In the genomic region with DNA sequence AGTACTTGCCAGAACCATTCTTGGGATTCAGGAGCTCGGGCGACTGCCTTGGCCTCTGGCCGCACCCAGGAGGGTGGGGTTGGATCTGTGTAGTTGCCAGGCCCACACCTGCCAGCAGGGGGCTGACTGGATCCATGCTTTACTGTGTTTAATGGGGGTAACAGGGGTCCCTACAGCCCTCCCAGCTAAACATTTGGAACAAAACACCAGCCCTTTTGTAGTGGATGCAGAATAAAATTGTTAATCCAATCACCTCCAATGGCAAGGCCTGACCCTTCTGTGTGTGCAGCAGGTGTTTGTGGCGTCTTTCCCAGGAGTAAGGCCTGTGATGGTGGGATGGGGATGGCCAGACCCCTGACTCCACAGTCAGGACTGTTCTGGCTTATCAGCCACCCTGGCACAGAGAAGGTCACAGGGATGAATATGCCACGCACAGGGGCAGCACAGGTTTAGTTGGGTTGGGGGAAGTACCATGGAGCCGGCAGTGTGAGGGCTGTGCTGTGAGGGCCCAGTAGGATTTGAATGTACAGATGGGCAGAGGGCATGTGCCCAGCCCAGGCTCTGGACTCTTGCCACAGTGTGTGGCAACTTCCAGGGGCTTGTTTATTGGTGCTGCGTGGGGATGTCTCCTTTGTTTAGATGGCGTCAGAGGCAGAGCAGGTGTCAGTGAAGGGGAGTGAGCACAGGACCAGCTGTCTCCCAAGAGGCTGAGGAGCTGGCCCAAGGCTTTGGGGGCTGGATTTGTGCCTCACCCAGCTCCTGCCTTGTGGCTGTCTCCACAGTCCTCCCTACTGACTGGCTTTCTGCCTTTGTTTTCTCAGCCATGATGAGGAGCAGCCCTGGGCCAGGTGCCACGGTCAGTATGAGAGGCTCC, we compare ENCODE assay signal across 8 cellular contexts. TPM values are rescaled to one million over a fixed set of nuclear protein-coding genes. Genes with fewer than 3 reads are reported as not detected.
DNase-seq lines count a peak whose midpoint lies in the region; ATAC-seq and TF ChIP-seq lines count a peak whose summit lies in the region.

No MANE protein-coding gene starts in this region.

- TF ChIP-seq CTCF in gastroesophageal sphincter (IDR thresholded peaks at IDR 0.05) (peak in 3 of 4 experiments; percentile 55 to 74 (median 65)), osteoblast (IDR thresholded peaks at IDR 0.05; ENCODE audit: extremely low read depth, low read depth, low read length) (peak; percentile 63)

- H3K36me3 ChIP-seq in gastroesophageal sphincter: peaks cover 0 to 86% of the 10 kb centered on the region in 2 donors
- peaks cover 74% of the 10 kb centered on the region for H3K36me3 ChIP-seq in osteoblast (ENCODE audit: insufficient read depth, low read length)

- intact Hi-C loops in activated CD4-positive, alpha-beta T cell treated with anti-CD3 and anti-CD28 coated beads for 36 hours (cut with DNase I, micrococcal nuclease): no loop called here

- POLR2A ChIA-PET in activated CD4-positive, alpha-beta T cell treated with anti-CD3 and anti-CD28 coated beads for 36 hours (lab: Charles Lee): interaction anchor here (0.6 to 2.2 kb wide), 3 partner anchors 10 to 18 kb away, joined by 5 to 10 read pairs (median 8); no protein-coding TSS in a partner anchor

- H3K4me1 ChIP-seq in gastroesophageal sphincter (peaks cover 0 to 53% (median 26%) of the 10 kb centered on the region in 3 donors), osteoblast (ENCODE audit: insufficient read depth, low read length) (no peaks in the 10 kb centered on the region)

- H3K4me3 ChIP-seq in gastroesophageal sphincter (no peak overlapping the region), osteoblast (ENCODE audit: insufficient read depth, low read length) (no peak overlapping the region)

- peaks cover 3% of the 10 kb centered on the region for H4K20me1 ChIP-seq in osteoblast (ENCODE audit: insufficient read depth, low read length)

- peak; percentile 66 for DNase-seq in activated CD4-positive, alpha-beta T cell treated with anti-CD3 and anti-CD28 coated beads for 36 hours
- DNase-seq in activated CD4-positive, alpha-beta T cell treated with anti-CD3 and anti-CD28 coated beads for 1 hour: no peak
- DNase-seq in NCI-H460 (ENCODE audit: extremely low read depth, low read depth) (peak; percentile 12), osteoblast (ENCODE audit: insufficient read length, low spot score, missing footprints) (peak; percentile 91)
- DNase-seq in activated naive CD4-positive, alpha-beta T cell treated with Interleukin-2 at 50 U/mL for 16 hours: peak; percentile 55

- peak; percentile 48 for ATAC-seq in activated CD4-positive, alpha-beta T cell treated with anti-CD3 and anti-CD28 coated beads for 36 hours
- ATAC-seq in gastroesophageal sphincter: peak; percentile 82
- no peak for ATAC-seq in GM19328 (IDR thresholded peaks at IDR 0.05; ENCODE audit: unreplicated experiment)
- ATAC-seq in GM21381 (IDR thresholded peaks at IDR 0.05; ENCODE audit: unreplicated experiment): no peak

- H3K9me3 Mint-ChIP-seq in activated CD4-positive, alpha-beta T cell treated with anti-CD3 and anti-CD28 coated beads for 36 hours (ENCODE audit: low read depth): no peaks in the 10 kb centered on the region

- no peak overlapping the region for H3K4me2 ChIP-seq in osteoblast (ENCODE audit: insufficient read depth, low read length)

- no peak overlapping the region for H2AFZ ChIP-seq in osteoblast (ENCODE audit: low read length)

- H3K27ac ChIP-seq in gastroesophageal sphincter: peak overlapping the region; percentile 37 to 89 (median 84)
- peak overlapping the region; percentile 30 for H3K27ac ChIP-seq in osteoblast (ENCODE audit: low read depth, low read length)

- CTCF ChIA-PET in activated CD4-positive, alpha-beta T cell treated with anti-CD3 and anti-CD28 coated beads for 36 hours (lab: Charles Lee): interaction anchor here (0.6 to 4.5 kb wide), 10 partner anchors 9 to 658 kb away, joined by 3 to 34 read pairs (median 4); partner anchors contain the start of gene GTPBP1

- H3K27me3 ChIP-seq in gastroesophageal sphincter (no peaks in the 10 kb centered on the region), osteoblast (ENCODE audit: insufficient read depth, low read length) (no peaks in the 10 kb centered on the region)

- H3K36me3 Mint-ChIP-seq in activated CD4-positive, alpha-beta T cell treated with anti-CD3 and anti-CD28 coated beads for 36 hours (ENCODE audit: low read depth): peaks cover 60% of the 10 kb centered on the region

- no peaks in the 10 kb centered on the region for H3K79me2 ChIP-seq in osteoblast (ENCODE audit: insufficient read depth, low read length)

- H3K9me3 ChIP-seq in gastroesophageal sphincter: no peaks in the 10 kb centered on the region
- H3K9me3 ChIP-seq in osteoblast (ENCODE audit: low read depth, low read length): no peaks in the 10 kb centered on the region

- no peak overlapping the region for H3K4me3 Mint-ChIP-seq in activated CD4-positive, alpha-beta T cell treated with anti-CD3 and anti-CD28 coated beads for 36 hours

- TF ChIP-seq EP300 in gastroesophageal sphincter (IDR thresholded peaks at IDR 0.05): no peak

- peaks cover 35% of the 10 kb centered on the region for H3K4me1 Mint-ChIP-seq in activated CD4-positive, alpha-beta T cell treated with anti-CD3 and anti-CD28 coated beads for 36 hours

- peak overlapping the region; percentile 73 for H3K27ac Mint-ChIP-seq in activated CD4-positive, alpha-beta T cell treated with anti-CD3 and anti-CD28 coated beads for 36 hours

- H3K27me3 Mint-ChIP-seq in activated CD4-positive, alpha-beta T cell treated with anti-CD3 and anti-CD28 coated beads for 36 hours: no peaks in the 10 kb centered on the region

- TF ChIP-seq POLR2A in gastroesophageal sphincter (IDR thresholded peaks at IDR 0.05): no peak

- WGBS in gastroesophageal sphincter (ENCODE audit: low coverage in 1 of 2), 2 donors: 7 to 19% methylated on average over 3 of the region's 9 CpGs

RNA-seq across cellular contexts. Expression of gene SUN2, which starts 22.2 kb away (rescaled TPM):
- 100 to 1,000 TPM in 1 of 2 experiments, 10 to 100 TPM in 1; 87.2 to 102 TPM for total RNA-seq in activated CD4-positive, alpha-beta T cell treated with anti-CD3 and anti-CD28 coated beads for 36 hours
- 15.6 and 18.5 TPM in 2 replicates for total RNA-seq in NCI-H460 (2014; rRNA removed; shearing (Covaris generic))
- polyA plus RNA-seq in NCI-H460 (2014; cell fraction: nucleus; rRNA removed): 30.4 and 42.0 TPM in 2 replicates
- total RNA-seq in gastroesophageal sphincter (100 to 1,000 TPM; 339 to 594 (median 409) TPM), osteoblast (95.2 and 105 TPM in 2 replicates)

RNA-seq across cellular contexts. Expression of gene GTPBP1, which starts 27.8 kb away (rescaled TPM):
- total RNA-seq in activated CD4-positive, alpha-beta T cell treated with anti-CD3 and anti-CD28 coated beads for 36 hours: 10 to 100 TPM; 88.6 to 92.8 TPM
- total RNA-seq in NCI-H460 (2014; rRNA removed; shearing (Covaris generic)): 9.8 and 12.3 TPM in 2 replicates
- polyA plus RNA-seq in NCI-H460 (2014; cell fraction: nucleus; rRNA removed): 9.4 and 21.0 TPM in 2 replicates
- total RNA-seq in gastroesophageal sphincter (10 to 100 TPM; 46.9 to 63.0 (median 51.6) TPM), osteoblast (28.3 and 34.7 TPM in 2 replicates)

RNA-seq across cellular contexts. Expression of gene JOSD1, which starts 32.8 kb away (rescaled TPM):
- 10 to 100 TPM; 68.0 to 77.7 TPM for total RNA-seq in activated CD4-positive, alpha-beta T cell treated with anti-CD3 and anti-CD28 coated beads for 36 hours
- 42.8 and 49.9 TPM in 2 replicates for total RNA-seq in NCI-H460 (2014; rRNA removed; shearing (Covaris generic))
- 44.7 and 98.5 TPM in 2 replicates for polyA plus RNA-seq in NCI-H460 (2014; cell fraction: nucleus; rRNA removed)
- 10 to 100 TPM; 47.5 to 67.0 (median 64.6) TPM for total RNA-seq in gastroesophageal sphincter
- 82.2 and 86.1 TPM in 2 replicates for total RNA-seq in osteoblast

RNA-seq across cellular contexts. Expression of gene TOMM22, which starts 51.8 kb away (rescaled TPM):
- total RNA-seq in activated CD4-positive, alpha-beta T cell treated with anti-CD3 and anti-CD28 coated beads for 36 hours: 100 to 1,000 TPM; 146 to 155 TPM
- 26.1 and 28.5 TPM in 2 replicates for total RNA-seq in NCI-H460 (2014; rRNA removed; shearing (Covaris generic))
- polyA plus RNA-seq in NCI-H460 (2014; cell fraction: nucleus; rRNA removed): 47.3 and 73.4 TPM in 2 replicates
- total RNA-seq in gastroesophageal sphincter (10 to 100 TPM; 29.6 to 41.2 (median 32.2) TPM), osteoblast (57.2 and 60.4 TPM in 2 replicates)

Comparison
In these comparisons a context has a peak if more than half of its experiments do, and no peak if none do; other contexts are left out.
1. ATAC-seq: peak in activated CD4-positive, alpha-beta T cell treated with anti-CD3 and anti-CD28 coated beads for 36 hours (single experiment) and gastroesophageal sphincter (single experiment); none in GM19328 (single experiment) and GM21381 (single experiment).